In the genomic region with DNA sequence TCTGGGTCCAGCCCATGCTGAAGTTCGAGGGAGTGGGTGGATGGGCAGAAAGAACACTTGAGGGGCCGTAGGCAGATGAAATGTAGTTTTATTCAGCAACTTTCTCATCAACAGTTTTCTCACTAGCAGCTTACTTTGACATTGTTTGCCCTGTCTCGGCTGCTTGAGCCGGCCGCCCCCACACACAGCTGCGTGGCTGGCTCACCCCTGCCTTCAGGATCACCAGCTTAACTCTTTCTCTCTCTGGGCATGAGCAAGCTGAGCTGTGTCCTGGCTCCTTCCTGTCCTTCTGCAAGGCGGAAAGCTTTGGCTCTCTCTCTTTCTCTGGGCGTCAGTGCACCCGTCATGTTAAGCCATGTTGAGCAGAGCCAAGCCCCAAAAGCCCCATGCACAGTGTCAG, we compare ENCODE assay signal across 26 cellular contexts.
DNase-seq lines count a peak whose midpoint lies in the region; ATAC-seq, FAIRE-seq and TF ChIP-seq lines count a peak whose summit lies in the region.
"Had no signal": no experiment of that assay in that cellular context is flagged by ENCODE, and none has a peak within 500 bp of the region (broad histone marks: within the 10 kb centered on the region; RNA-seq: fewer than 3 reads in every experiment).

No MANE protein-coding gene starts in this region.

- in situ Hi-C loops in brain microvascular endothelial cell (cut with HindIII; ENCODE audit: low pct_ligation_motif_present, low sequenced_read_pairs), result no loop called here

- no peak overlapping the region for H3K18ac ChIP-seq in mesenchymal stem cell (ENCODE audit: low read depth in 1 of 2, low read length in 2 of 2)

- H4K91ac ChIP-seq in mesenchymal stem cell (ENCODE audit: low read length), result no peak overlapping the region

- H3K4me3 ChIP-seq in brain microvascular endothelial cell (ENCODE audit: low read depth, low read length) (no peak overlapping the region), mesenchymal stem cell (ENCODE audit: insufficient read depth in 1 of 2, low read depth in 1 of 2, low read length in 2 of 2) (no peak overlapping the region), smooth muscle cell (no peak overlapping the region), pancreas (no peak overlapping the region)
- H3K4me3 ChIP-seq: breast epithelium, Peyer's patch, sigmoid colon, transverse colon had no signal

- H3K27ac ChIP-seq in brain microvascular endothelial cell, result no peak overlapping the region
- no peak overlapping the region for H3K27ac ChIP-seq in mesenchymal stem cell (ENCODE audit: low read length, poor library complexity, severe bottlenecking)
- peak overlapping the region; percentile 40 for H3K27ac ChIP-seq in smooth muscle cell (ENCODE audit: low read depth)
- H3K27ac ChIP-seq in pancreas, result no peak overlapping the region
- H3K27ac ChIP-seq: 22Rv1, breast epithelium, KMS-11, parathyroid adenoma, Peyer's patch, sigmoid colon, transverse colon had no signal

- TF ChIP-seq CTCF in brain microvascular endothelial cell (IDR thresholded peaks at IDR 0.05; ENCODE audit: low read depth, low read length, missing control alignments) (no peak), smooth muscle cell (IDR thresholded peaks at IDR 0.05; ENCODE audit: borderline replicate concordance, insufficient read depth, poor library complexity, severe bottlenecking) (no peak), pancreas (IDR thresholded peaks at IDR 0.05) (no peak)

- H3K36me3 ChIP-seq in brain microvascular endothelial cell (replicated peaks) (no peaks in the 10 kb centered on the region), mesenchymal stem cell (ENCODE audit: control insufficient read depth in 1 of 2, insufficient read depth in 2 of 2, low read depth in 1 of 2, low read length in 2 of 2) (no peaks in the 10 kb centered on the region), smooth muscle cell (ENCODE audit: low read depth) (no peaks in the 10 kb centered on the region), pancreas (no peaks in the 10 kb centered on the region)
- H3K36me3 ChIP-seq: breast epithelium, Peyer's patch, sigmoid colon, transverse colon had no signal

- H3K27me3 ChIP-seq in brain microvascular endothelial cell (replicated peaks), result no peaks in the 10 kb centered on the region
- H3K27me3 ChIP-seq in mesenchymal stem cell (ENCODE audit: control insufficient read depth in 1 of 2, insufficient read depth in 1 of 2, low read length in 2 of 2), result no peaks in the 10 kb centered on the region
- no peaks in the 10 kb centered on the region for H3K27me3 ChIP-seq in smooth muscle cell (ENCODE audit: low read depth)
- no peaks in the 10 kb centered on the region for H3K27me3 ChIP-seq in pancreas
- H3K27me3 ChIP-seq: breast epithelium, Peyer's patch, sigmoid colon, transverse colon had no signal

- H2BK5ac ChIP-seq in mesenchymal stem cell (ENCODE audit: low read depth, low read length, poor library complexity, severe bottlenecking), result no peak overlapping the region

- H3K9me3 ChIP-seq in mesenchymal stem cell (ENCODE audit: control insufficient read depth, low read length), result no peaks in the 10 kb centered on the region
- H3K9me3 ChIP-seq in smooth muscle cell (replicated peaks; ENCODE audit: low read depth), result no peaks in the 10 kb centered on the region
- no peaks in the 10 kb centered on the region for H3K9me3 ChIP-seq in pancreas
- H3K9me3 ChIP-seq: breast epithelium, Peyer's patch, sigmoid colon, transverse colon had no signal

- no peaks in the 10 kb centered on the region for H4K20me1 ChIP-seq in smooth muscle cell (ENCODE audit: low read depth)

- DNase-seq in NCI-H82 (lab: John Stamatoyannopoulos, UW) (peak; percentile 26), NCI-H82 treated with DMSO at 0.1 percent for 48 hours (lab: John Stamatoyannopoulos, UW; ENCODE audit: unreplicated experiment) (no peak), brain microvascular endothelial cell (peak; percentile 32), mesenchymal stem cell (no peak), smooth muscle cell (lab: John Stamatoyannopoulos, UW; ENCODE audit: unreplicated experiment) (no peak), activated gamma-delta T cell (lab: John Stamatoyannopoulos, UW) (no peak), pancreas (no peak)
- DNase-seq: activated CD4-positive, alpha-beta memory T cell treated with anti-CD3 and anti-CD28 coated beads, Interleukin-2, amount 10 ng/mL, durations not matched to agents 7 days and 5 days; activated CD4-positive, CD25-positive, alpha-beta regulatory T cell; activated effector memory CD4-positive, alpha-beta T cell treated with Interleukin-2 at 50 U/mL for 16 hours; activated T-cell treated with anti-CD3 and anti-CD28 coated beads for 4 hours; CD4-positive, alpha-beta T cell; glutamatergic neuron; GOT3; MV-4-11; naive thymus-derived CD4-positive, alpha-beta T cell; NCI-H2171 treated with DMSO at 0.1 percent for 48 hours; NCI-H526; Peyer's patch; sigmoid colon; transverse colon had no signal

- no peak for FAIRE-seq in pancreas (lab: Jason Lieb, UNC)

- 66% methylated on average over 8 of the region's 9 CpGs for WGBS in mesenchymal stem cell
- 22% methylated on average over 9 of the region's 9 CpGs for WGBS in smooth muscle cell (ENCODE audit: low lambda C conversion rate)
- 54 to 62% methylated on average over 9 of the region's 9 CpGs for WGBS in pancreas, 2 donors

- no peak overlapping the region for H2BK15ac ChIP-seq in mesenchymal stem cell (ENCODE audit: low read depth, poor library complexity, severe bottlenecking)

- H2BK120ac ChIP-seq in mesenchymal stem cell (ENCODE audit: low read depth, low read length), result no peak overlapping the region

- no peak overlapping the region for H3K23ac ChIP-seq in mesenchymal stem cell (ENCODE audit: low read length in 2 of 2)

- H3K4ac ChIP-seq in mesenchymal stem cell (ENCODE audit: low read depth in 1 of 2, low read length in 2 of 2), result no peak overlapping the region

- no peaks in the 10 kb centered on the region for H3K79me1 ChIP-seq in mesenchymal stem cell (replicated peaks; ENCODE audit: low read length, poor library complexity, severe bottlenecking)

- no peaks in the 10 kb centered on the region for H3F3A ChIP-seq in smooth muscle cell (ENCODE audit: low read depth)

- H3K14ac ChIP-seq in mesenchymal stem cell (ENCODE audit: low read length in 2 of 2), result no peak overlapping the region

- H4K8ac ChIP-seq in mesenchymal stem cell (ENCODE audit: low read length), result no peak overlapping the region

- H3K4me1 ChIP-seq in mesenchymal stem cell (ENCODE audit: control insufficient read depth, insufficient read depth, low read depth, low read length), result peaks cover 3% of the 10 kb centered on the region
- peaks cover 12% of the 10 kb centered on the region for H3K4me1 ChIP-seq in smooth muscle cell (ENCODE audit: low read depth)
- H3K4me1 ChIP-seq in pancreas, result no peaks in the 10 kb centered on the region
- H3K4me1 ChIP-seq: breast epithelium, Peyer's patch, sigmoid colon, transverse colon had no signal

- H2BK12ac ChIP-seq in mesenchymal stem cell (ENCODE audit: low read length in 2 of 2), result no peak overlapping the region

- intact Hi-C loops in pancreas (cut with DNase I), result no loop called here

- H3K4me2 ChIP-seq in mesenchymal stem cell (ENCODE audit: low read length, poor library complexity, severe bottlenecking) (no peak overlapping the region), smooth muscle cell (peak overlapping the region; percentile 62)
- H3K4me2 ChIP-seq: KMS-11 had no signal

- no peaks in the 10 kb centered on the region for H3K79me2 ChIP-seq in smooth muscle cell (ENCODE audit: low read depth)
- H3K79me2 ChIP-seq: parathyroid adenoma had no signal

- H3K9ac ChIP-seq in mesenchymal stem cell (ENCODE audit: low read length) (peak overlapping the region; percentile 16), smooth muscle cell (ENCODE audit: low read depth) (peak overlapping the region; percentile 9)
- H3K9ac ChIP-seq: KMS-11, parathyroid adenoma had no signal

- no peak overlapping the region for H2AK5ac ChIP-seq in mesenchymal stem cell (ENCODE audit: low read length, severe bottlenecking)

- H2AFZ ChIP-seq in mesenchymal stem cell (ENCODE audit: low read depth, low read length) (no peak overlapping the region), smooth muscle cell (ENCODE audit: low read depth) (peak overlapping the region; percentile 28)
- H2AFZ ChIP-seq: parathyroid adenoma had no signal

- ATAC-seq in GM18909 (IDR thresholded peaks at IDR 0.05; ENCODE audit: poor library complexity, unreplicated experiment), result no peak
- no peak for ATAC-seq in pancreas
- ATAC-seq: naive thymus-derived CD4-positive, alpha-beta T cell had no signal

Comparison
In these comparisons a context has a peak if more than half of its experiments do, and no peak if none do; other contexts are left out.
1. DNase-seq: peak in NCI-H82 (single experiment) and brain microvascular endothelial cell (single experiment); none in NCI-H82 treated with DMSO at 0.1 percent for 48 hours (single experiment), mesenchymal stem cell (single experiment), smooth muscle cell (single experiment), activated gamma-delta T cell (single experiment) and pancreas (0 of 6).